In the genomic region with DNA sequence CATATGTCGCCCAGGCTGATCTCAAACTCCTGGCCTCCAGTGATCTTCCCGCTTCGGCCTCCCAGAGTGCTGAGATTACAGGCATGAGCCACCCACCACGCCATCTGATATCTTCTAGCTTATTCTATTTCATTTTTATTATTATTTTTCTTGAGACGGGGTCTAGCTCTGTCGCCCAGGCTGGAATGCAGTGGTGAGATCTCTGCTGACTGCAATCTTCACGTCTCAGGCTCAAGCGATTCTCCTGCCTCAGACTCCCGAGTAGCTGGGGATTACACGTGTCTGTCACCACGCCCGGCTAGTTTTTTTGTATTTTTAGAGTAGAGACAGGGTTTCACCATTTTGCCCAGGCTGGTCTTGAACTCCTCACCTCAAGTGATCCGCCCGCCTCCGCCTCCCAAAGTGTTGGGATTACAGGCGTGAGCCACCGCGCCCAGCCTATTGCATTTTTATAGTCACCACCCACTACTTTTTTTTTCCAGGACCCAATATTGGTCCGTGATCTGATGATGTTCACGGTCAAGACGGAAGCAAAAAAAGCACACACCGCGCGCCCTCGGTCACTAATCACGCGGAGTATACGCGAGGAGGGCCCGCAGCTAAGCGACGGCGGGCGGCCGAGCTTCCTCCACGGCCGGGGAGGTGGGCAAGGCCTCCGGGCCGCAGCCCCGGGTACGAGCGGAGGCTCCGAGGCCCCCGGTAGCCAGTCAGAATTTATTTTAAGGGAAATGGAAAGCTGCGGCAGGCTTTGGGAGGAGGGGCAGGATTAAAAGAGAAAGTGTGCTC, we compare ENCODE assay signal across 8 cellular contexts. TPM values are rescaled to one million over a fixed set of nuclear protein-coding genes. Genes with fewer than 3 reads are reported as not detected.
DNase-seq lines count a peak whose midpoint lies in the region; ATAC-seq and TF ChIP-seq lines count a peak whose summit lies in the region.

No MANE protein-coding gene starts in this region.

- peaks cover 47 to 53% of the 10 kb centered on the region in 2 donors for H3K4me1 Mint-ChIP-seq in immature natural killer cell

- TF ChIP-seq EP300 in Ishikawa (IDR thresholded peaks at IDR 0.05; ENCODE audit: borderline replicate concordance), result no peak

- peak; percentile 22 for ATAC-seq in GM21529 (IDR thresholded peaks at IDR 0.05; ENCODE audit: unreplicated experiment)

- peak overlapping the region; percentile 90 to 97 (median 96) for H3K27ac ChIP-seq in adrenal gland

- DNase-seq in GM12865 (ENCODE audit: low read depth), result no peak
- DNase-seq in adrenal gland, result peak in 6 of 7 donors; percentile 61 to 91 (median 71)
- DNase-seq in immature natural killer cell, result no peak
- peak; percentile 57 for DNase-seq in stimulated activated naive CD4-positive, alpha-beta T cell treated with Interleukin-2 at 50 U/mL for 16 hours (lab: John Stamatoyannopoulos, UW)
- no peak for DNase-seq in stimulated activated CD4-positive, alpha-beta T cell treated with anti-CD3 and anti-CD28 coated beads, Interleukin-2, amount 100 ng/mL, for 48 hours
- no peak for DNase-seq in C1 segment of cervical spinal cord (lab: John Stamatoyannopoulos, UW)

- no peaks in the 10 kb centered on the region for H3K27me3 ChIP-seq in adrenal gland

- peaks cover 0 to 2% (median 0%) of the 10 kb centered on the region in 6 donors for H3K9me3 Mint-ChIP-seq in immature natural killer cell

- H3K9me3 ChIP-seq in adrenal gland (replicated peaks in 1 of 3), result no peaks in the 10 kb centered on the region

- TF ChIP-seq CTCF in GM12865 (IDR thresholded peaks at IDR 0.05; ENCODE audit: insufficient read depth, low read depth, low read length, missing control alignments), result no peak
- TF ChIP-seq CTCF in adrenal gland (IDR thresholded peaks at IDR 0.05), result no peak

- no peak for TF ChIP-seq RAD21 in Ishikawa (IDR thresholded peaks at IDR 0.05; ENCODE audit: low read depth)

- H3K36me3 ChIP-seq in adrenal gland (replicated peaks in 1 of 2), result peaks cover 0 to 13% of the 10 kb centered on the region in 2 donors

- H3K27me3 Mint-ChIP-seq in immature natural killer cell (ENCODE audit: low read depth in 3 of 3), result peaks cover 15 to 24% (median 24%) of the 10 kb centered on the region in 3 donors

- peaks cover 0 to 10% (median 5%) of the 10 kb centered on the region in 3 donors for H3K36me3 Mint-ChIP-seq in immature natural killer cell

- H3K4me3 ChIP-seq in GM12865 (ENCODE audit: low read depth, low read length), result peak overlapping the region; percentile 71
- peak overlapping the region; percentile 9 to 99 (median 44) for H3K4me3 ChIP-seq in adrenal gland

- WGBS in adrenal gland, 4 donors, result 14 to 22% (median 16%) methylated on average over 31 to 45 of the region's 45 CpGs

- H3K4me3 Mint-ChIP-seq in immature natural killer cell, result peak overlapping the region; percentile 88 to 91 (median 88)

- TF ChIP-seq POLR2A in adrenal gland (IDR thresholded peaks at IDR 0.05), result peak; percentile 37 to 81

- peaks cover 9 to 15% of the 10 kb centered on the region in 2 donors for H3K4me1 ChIP-seq in adrenal gland (replicated peaks in 1 of 2)

- intact Hi-C loops in adrenal gland (cut with DNase I), result no loop called here

- H3K27ac Mint-ChIP-seq in immature natural killer cell, result peak overlapping the region; percentile 85 to 96 (median 94)

TF ChIP-seq in Ishikawa, 13 proteins besides CTCF, POLR2A, EP300 and RAD21:
- TF ChIP-seq, protein P1, sequence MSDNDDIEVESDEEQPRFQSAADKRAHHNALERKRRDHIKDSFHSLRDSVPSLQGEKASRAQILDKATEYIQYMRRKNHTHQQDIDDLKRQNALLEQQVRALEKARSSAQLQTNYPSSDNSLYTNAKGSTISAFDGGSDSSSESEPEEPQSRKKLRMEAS (IDR thresholded peaks at IDR 0.05), result peak; percentile 62
- TF ChIP-seq CEBPB (IDR thresholded peaks at IDR 0.05), result no peak

RNA-seq across cellular contexts. Expression of a gene that starts 1.1 kb away (rescaled TPM):
- total RNA-seq in adrenal gland, result 10 to 100 TPM; 29.1 to 47.0 (median 35.6) TPM
- polyA plus RNA-seq in adrenal gland, result 10 to 100 TPM; 17.6 to 23.4 (median 19.2) TPM
- polyA plus RNA-seq in immature natural killer cell, result 1 to 10 TPM in 2 of 3 donors, under 1 TPM in 1; 0.19 to 1.9 (median 1.4) TPM

RNA-seq across cellular contexts. Expression of a gene that starts 22.0 kb away (rescaled TPM):
- 100 to 1,000 TPM; 216 to 506 (median 277) TPM for total RNA-seq in adrenal gland
- polyA plus RNA-seq in adrenal gland (100 to 1,000 TPM; 175 to 292 (median 178) TPM), immature natural killer cell (100 to 1,000 TPM; 497 to 643 (median 622) TPM)

RNA-seq across cellular contexts. Expression of a gene that starts 22.4 kb away (rescaled TPM):
- 10 to 100 TPM in 7 of 8 donors, 1 to 10 TPM in 1; 9.0 to 45.7 (median 13.2) TPM for total RNA-seq in adrenal gland
- polyA plus RNA-seq in adrenal gland (10 to 100 TPM in 2 of 3 donors, 1 to 10 TPM in 1; 9.2 to 36.6 (median 15.1) TPM), immature natural killer cell (under 1 TPM in 2 of 3 donors, not detected in 1; 0.39 to 0.68 TPM)

RNA-seq across cellular contexts. Expression of a gene that starts 55.5 kb away (rescaled TPM):
- 10 to 100 TPM in 7 of 8 donors, 1 to 10 TPM in 1; 10.0 to 30.9 (median 15.4) TPM for total RNA-seq in adrenal gland
- polyA plus RNA-seq in adrenal gland (10 to 100 TPM in 2 of 3 donors, 1 to 10 TPM in 1; 5.2 to 12.5 (median 10.9) TPM), immature natural killer cell (1 to 10 TPM in 2 of 3 donors, under 1 TPM in 1; 0.04 to 3.2 (median 1.1) TPM)

Comparison
In these comparisons a context has a peak if more than half of its experiments do, and no peak if none do; other contexts are left out.
1. DNase-seq: peak in adrenal gland (6 of 7) and stimulated activated naive CD4-positive, alpha-beta T cell treated with Interleukin-2 at 50 U/mL for 16 hours (single experiment); none in GM12865 (single experiment), immature natural killer cell (0 of 3), stimulated activated CD4-positive, alpha-beta T cell treated with anti-CD3 and anti-CD28 coated beads, Interleukin-2, amount 100 ng/mL, for 48 hours (0 of 2) and C1 segment of cervical spinal cord (0 of 14).
2. RNA of a gene that starts 1.1 kb away (polyA plus RNA-seq): 17.6 to 23.4 TPM in adrenal gland; 0.19 to 1.9 TPM in immature natural killer cell; every median in the first group is over 4 times any median in the second.
3. RNA of a gene that starts 22.4 kb away (polyA plus RNA-seq): 9.2 to 36.6 TPM in adrenal gland; 0.39 to 0.68 TPM in immature natural killer cell; every median in the first group is over 4 times any median in the second.